ENCODE assay signal across 15 cellular contexts in genomic region chr3:129304141-129304540, GRCh38. TPM values are rescaled to one million over a fixed set of nuclear protein-coding genes. Genes with fewer than 3 reads are reported as not detected.
DNase-seq lines count a peak whose midpoint lies in the region; ATAC-seq and TF ChIP-seq lines count a peak whose summit lies in the region.
"Had no signal": no experiment of that assay in that cellular context is flagged by ENCODE, and none has a peak within 500 bp of the region (broad histone marks: within the 10 kb centered on the region; RNA-seq: fewer than 3 reads in every experiment).

No MANE protein-coding gene starts in this region.

- H3K36me3 ChIP-seq in mesenchymal stem cell (ENCODE audit: control insufficient read depth in 1 of 2, insufficient read depth in 2 of 2, low read depth in 1 of 2, low read length in 2 of 2), result peaks cover 13 to 44% of the 10 kb centered on the region in 2 experiments
- no peaks in the 10 kb centered on the region for H3K36me3 ChIP-seq in uterus

- DNase-seq in natural killer cell, result no peak
- DNase-seq in natural killer cell treated with Interleukin-12 subunit alpha and Interleukin-12 subunit beta and Interleukin-15 and Interleukin-18, amount 100 ng/mL, for 72 hours (ENCODE audit: low spot score), result no peak
- no peak for DNase-seq in activated naive CD4-positive, alpha-beta T cell treated with anti-CD3 and anti-CD28 coated beads, Interleukin-2, amount 50 U/mL, for 72 hours (ENCODE audit: low spot score in 2 of 2)
- peak; percentile 48 for DNase-seq in mesenchymal stem cell
- DNase-seq in uterus, result no peak
- DNase-seq: activated B cell treated with CpG ODN at 0.5 μM for 24 hours; activated effector memory CD4-positive, alpha-beta T cell treated with Interleukin-2 at 50 U/mL for 16 hours; foreskin melanocyte; NCI-H1417; NCI-H774; nucleus accumbens had no signal

- H3K27ac ChIP-seq in mesenchymal stem cell (ENCODE audit: low read length, poor library complexity, severe bottlenecking), result peak overlapping the region; percentile 18
- H3K27ac ChIP-seq in uterus, result peak overlapping the region; percentile 79 to 81

- no peak overlapping the region for H3K4me2 ChIP-seq in mesenchymal stem cell (ENCODE audit: low read length, poor library complexity, severe bottlenecking)

- no peak for TF ChIP-seq CTCF in natural killer cell (IDR thresholded peaks at IDR 0.05)
- no peak for TF ChIP-seq CTCF in uterus (IDR thresholded peaks at IDR 0.05)

- H3K4me1 ChIP-seq in mesenchymal stem cell (ENCODE audit: control insufficient read depth, insufficient read depth, low read depth, low read length) (peaks cover 12% of the 10 kb centered on the region), uterus (no peaks in the 10 kb centered on the region)

- H2BK5ac ChIP-seq in mesenchymal stem cell (ENCODE audit: low read depth, low read length, poor library complexity, severe bottlenecking), result no peak overlapping the region

- no peaks in the 10 kb centered on the region for H3K36me3 Mint-ChIP-seq in natural killer cell
- H3K36me3 Mint-ChIP-seq in natural killer cell treated with Interleukin-12 subunit alpha and Interleukin-12 subunit beta and Interleukin-15 and Interleukin-18, amount 100 ng/mL, for 72 hours, result peaks cover 6% of the 10 kb centered on the region
- H3K36me3 Mint-ChIP-seq in activated naive CD4-positive, alpha-beta T cell treated with anti-CD3 and anti-CD28 coated beads, Interleukin-2, amount 50 U/mL, for 72 hours, result peaks cover 4 to 18% of the 10 kb centered on the region in 2 donors

- peak overlapping the region in 1 of 2 experiments; percentile 54 for H3K23ac ChIP-seq in mesenchymal stem cell (ENCODE audit: low read length in 2 of 2)

- H3K9ac ChIP-seq in mesenchymal stem cell (ENCODE audit: low read length), result no peak overlapping the region

- H4K91ac ChIP-seq in mesenchymal stem cell (ENCODE audit: low read length), result no peak overlapping the region

- no peaks in the 10 kb centered on the region for H3K27me3 ChIP-seq in mesenchymal stem cell (ENCODE audit: control insufficient read depth in 1 of 2, insufficient read depth in 1 of 2, low read length in 2 of 2)
- H3K27me3 ChIP-seq in uterus, result no peaks in the 10 kb centered on the region

- no peak overlapping the region for H2BK120ac ChIP-seq in mesenchymal stem cell (ENCODE audit: low read depth, low read length)

- H2AFZ ChIP-seq in mesenchymal stem cell (ENCODE audit: low read depth, low read length), result no peak overlapping the region

- H3K9me3 ChIP-seq in mesenchymal stem cell (ENCODE audit: control insufficient read depth, low read length) (no peaks in the 10 kb centered on the region), uterus (no peaks in the 10 kb centered on the region)

- H3K9me3 Mint-ChIP-seq in natural killer cell, result no peaks in the 10 kb centered on the region
- no peaks in the 10 kb centered on the region for H3K9me3 Mint-ChIP-seq in natural killer cell treated with Interleukin-12 subunit alpha and Interleukin-12 subunit beta and Interleukin-15 and Interleukin-18, amount 100 ng/mL, for 72 hours
- no peaks in the 10 kb centered on the region for H3K9me3 Mint-ChIP-seq in activated naive CD4-positive, alpha-beta T cell treated with anti-CD3 and anti-CD28 coated beads, Interleukin-2, amount 50 U/mL, for 72 hours
- H3K9me3 Mint-ChIP-seq: activated B cell treated with CpG ODN at 0.5 μM for 24 hours had no signal

- no peaks in the 10 kb centered on the region for H3K27me3 Mint-ChIP-seq in natural killer cell (ENCODE audit: low read depth in 2 of 2)
- no peaks in the 10 kb centered on the region for H3K27me3 Mint-ChIP-seq in natural killer cell treated with Interleukin-12 subunit alpha and Interleukin-12 subunit beta and Interleukin-15 and Interleukin-18, amount 100 ng/mL, for 72 hours
- H3K27me3 Mint-ChIP-seq: activated B cell treated with CpG ODN at 0.5 μM for 24 hours, B cell had no signal

- no peak overlapping the region for H3K14ac ChIP-seq in mesenchymal stem cell (ENCODE audit: low read length in 2 of 2)

- ATAC-seq in natural killer cell (no peak), GM21528 (IDR thresholded peaks at IDR 0.05; ENCODE audit: low FRiP score, unreplicated experiment) (no peak), HG03196 (IDR thresholded peaks at IDR 0.05; ENCODE audit: unreplicated experiment) (no peak), GM18502 (IDR thresholded peaks at IDR 0.05; ENCODE audit: poor library complexity, unreplicated experiment) (no peak)
- ATAC-seq in natural killer cell treated with Interleukin-12 subunit alpha and Interleukin-12 subunit beta and Interleukin-15 and Interleukin-18, amount 100 ng/mL, for 72 hours, result no peak
- ATAC-seq in activated naive CD4-positive, alpha-beta T cell treated with anti-CD3 and anti-CD28 coated beads, Interleukin-2, amount 50 U/mL, for 72 hours, result peak in 1 of 2 donors; percentile 12

- 42% methylated on average over 1 of the region's 1 CpG for WGBS in mesenchymal stem cell

- no peak overlapping the region for H2BK15ac ChIP-seq in mesenchymal stem cell (ENCODE audit: low read depth, poor library complexity, severe bottlenecking)

- no peak overlapping the region for H3K4me3 Mint-ChIP-seq in natural killer cell
- no peak overlapping the region for H3K4me3 Mint-ChIP-seq in natural killer cell treated with Interleukin-12 subunit alpha and Interleukin-12 subunit beta and Interleukin-15 and Interleukin-18, amount 100 ng/mL, for 72 hours
- H3K4me3 Mint-ChIP-seq: activated B cell treated with CpG ODN at 0.5 μM for 24 hours had no signal

- peak overlapping the region; percentile 3 to 37 for H3K27ac Mint-ChIP-seq in natural killer cell
- no peak overlapping the region for H3K27ac Mint-ChIP-seq in natural killer cell treated with Interleukin-12 subunit alpha and Interleukin-12 subunit beta and Interleukin-15 and Interleukin-18, amount 100 ng/mL, for 72 hours
- H3K27ac Mint-ChIP-seq in activated naive CD4-positive, alpha-beta T cell treated with anti-CD3 and anti-CD28 coated beads, Interleukin-2, amount 50 U/mL, for 72 hours, result peak overlapping the region; percentile 4 to 86
- H3K27ac Mint-ChIP-seq: activated B cell treated with CpG ODN at 0.5 μM for 24 hours, B cell had no signal

- intact Hi-C loops in natural killer cell (cut with micrococcal nuclease) (no loop called here), uterus (cut with DNase I; ENCODE audit: low total_unique reads) (no loop called here)

- H3K4me3 ChIP-seq in mesenchymal stem cell (ENCODE audit: insufficient read depth in 1 of 2, low read depth in 1 of 2, low read length in 2 of 2), result no peak overlapping the region
- no peak overlapping the region for H3K4me3 ChIP-seq in uterus

- no peak overlapping the region for H3K18ac ChIP-seq in mesenchymal stem cell (ENCODE audit: low read depth in 1 of 2, low read length in 2 of 2)

- TF ChIP-seq POLR2A in uterus (IDR thresholded peaks at IDR 0.05), result no peak

- H3K4me1 Mint-ChIP-seq in natural killer cell, result peaks cover 10 to 12% of the 10 kb centered on the region in 2 donors
- peaks cover 13 to 15% of the 10 kb centered on the region in 2 donors for H3K4me1 Mint-ChIP-seq in natural killer cell treated with Interleukin-12 subunit alpha and Interleukin-12 subunit beta and Interleukin-15 and Interleukin-18, amount 100 ng/mL, for 72 hours (ENCODE audit: low read depth in 2 of 2)

- peaks cover 2% of the 10 kb centered on the region for H3K79me1 ChIP-seq in mesenchymal stem cell (replicated peaks; ENCODE audit: low read length, poor library complexity, severe bottlenecking)

- H2AK5ac ChIP-seq in mesenchymal stem cell (ENCODE audit: low read length, severe bottlenecking), result no peak overlapping the region

- H3K4ac ChIP-seq in mesenchymal stem cell (ENCODE audit: low read depth in 1 of 2, low read length in 2 of 2), result no peak overlapping the region

- H4K8ac ChIP-seq in mesenchymal stem cell (ENCODE audit: low read length), result no peak overlapping the region

- H2BK12ac ChIP-seq in mesenchymal stem cell (ENCODE audit: low read length in 2 of 2), result no peak overlapping the region

RNA-seq across cellular contexts. Expression of gene HMCES, which starts 25.5 kb away (rescaled TPM):
- total RNA-seq in natural killer cell (10 to 100 TPM; 37.3 to 42.8 (median 40.9) TPM), uterus (10 to 100 TPM in 3 of 4 donors, 1 to 10 TPM in 1; 2.0 to 42.9 (median 28.3) TPM)
- 10 to 100 TPM; 49.2 to 52.5 TPM for total RNA-seq in natural killer cell treated with Interleukin-12 subunit alpha and Interleukin-12 subunit beta and Interleukin-15 and Interleukin-18, amount 100 ng/mL, for 72 hours
- 10 to 100 TPM; 58.5 to 78.7 TPM for total RNA-seq in activated naive CD4-positive, alpha-beta T cell treated with anti-CD3 and anti-CD28 coated beads, Interleukin-2, amount 50 U/mL, for 72 hours
- polyA plus RNA-seq in mesenchymal stem cell (2013, experiment 1 of 2), result 13.3 TPM
- polyA plus RNA-seq in mesenchymal stem cell (2013, experiment 2 of 2), result 13.8 TPM

RNA-seq across cellular contexts. Expression of gene COPG1, which starts 54.7 kb away (rescaled TPM):
- 100 to 1,000 TPM; 127 to 141 (median 135) TPM for total RNA-seq in natural killer cell
- 100 to 1,000 TPM; 203 to 236 TPM for total RNA-seq in natural killer cell treated with Interleukin-12 subunit alpha and Interleukin-12 subunit beta and Interleukin-15 and Interleukin-18, amount 100 ng/mL, for 72 hours
- total RNA-seq in activated naive CD4-positive, alpha-beta T cell treated with anti-CD3 and anti-CD28 coated beads, Interleukin-2, amount 50 U/mL, for 72 hours, result 100 to 1,000 TPM; 130 to 147 TPM
- 116 TPM for polyA plus RNA-seq in mesenchymal stem cell (2013, experiment 1 of 2)
- 110 TPM for polyA plus RNA-seq in mesenchymal stem cell (2013, experiment 2 of 2)
- total RNA-seq in uterus, result 100 to 1,000 TPM in 2 of 4 donors, 10 to 100 TPM in 2; 35.6 to 409 (median 118) TPM

Comparison
In these comparisons a context has a peak if more than half of its experiments do, and no peak if none do; other contexts are left out.
1. H3K27ac Mint-ChIP-seq: peak in natural killer cell (2 of 2) and activated naive CD4-positive, alpha-beta T cell treated with anti-CD3 and anti-CD28 coated beads, Interleukin-2, amount 50 U/mL, for 72 hours (2 of 2); none in natural killer cell treated with Interleukin-12 subunit alpha and Interleukin-12 subunit beta and Interleukin-15 and Interleukin-18, amount 100 ng/mL, for 72 hours (0 of 2).